ENCODE assay signal across 26 cellular contexts in genomic region chr5:170235881-170236864, GRCh38. TPM values are rescaled to one million over a fixed set of nuclear protein-coding genes. Genes with fewer than 3 reads are reported as not detected.
DNase-seq lines count a peak whose midpoint lies in the region; ATAC-seq and TF ChIP-seq lines count a peak whose summit lies in the region.
"Had no signal": no experiment of that assay in that cellular context is flagged by ENCODE, and none has a peak within 500 bp of the region (broad histone marks: within the 10 kb centered on the region; RNA-seq: fewer than 3 reads in every experiment).

No MANE protein-coding gene starts in this region.

- intact Hi-C loops in CD8-positive, alpha-beta T cell (cut with DNase I, micrococcal nuclease), result no loop called here
- intact Hi-C loops in esophagus muscularis mucosa (cut with DNase I), result no loop called here

- H3K27me3 ChIP-seq in CD8-positive, alpha-beta T cell (ENCODE audit: insufficient read depth, low read length), result no peaks in the 10 kb centered on the region
- H3K27me3 ChIP-seq in esophagus muscularis mucosa, result no peaks in the 10 kb centered on the region
- H3K27me3 ChIP-seq: heart left ventricle, left lung, neural progenitor cell had no signal

- DNase-seq in CD8-positive, alpha-beta T cell, result no peak
- DNase-seq in esophagus muscularis mucosa (ENCODE audit: extremely low spot score) (peak; percentile 68), C1 segment of cervical spinal cord (lab: John Stamatoyannopoulos, UW) (no peak)
- DNase-seq: activated CD4-positive, alpha-beta T cell treated with anti-CD3 and anti-CD28 coated beads for 4 hours; activated effector memory CD4-positive, alpha-beta T cell treated with Interleukin-2 at 50 U/mL for 16 hours; heart left ventricle; left lung; NCI-H1105; NCI-H774; PC-3; SHP77 treated with DMSO at 0.1 percent for 48 hours; stimulated activated CD4-positive, alpha-beta T cell treated with anti-CD3 and anti-CD28 coated beads, Interleukin-1b, Interleukin-23, amount 100 ng/mL, for 48 hours had no signal

- CTCF ChIA-PET in CD8-positive, alpha-beta T cell (lab: Charles Lee), result interaction anchor here (1.3 to 6.3 kb wide), 4 partner anchors 11 to 197 kb away, joined by 3 to 50 read pairs (median 8); no protein-coding TSS in a partner anchor

- no peak overlapping the region for H3K4me3 Mint-ChIP-seq in CD8-positive, alpha-beta T cell
- H3K4me3 Mint-ChIP-seq: neural progenitor cell; stimulated activated memory B cell treated with anti-CD40 and anti-IgM and Interleukin-4, amounts not matched to agents 10 μg/mL and 1 μg/mL and 100 μg/mL, for 72 hours had no signal

- H3K27ac ChIP-seq in CD8-positive, alpha-beta T cell (ENCODE audit: low read depth, low read length), result no peak overlapping the region
- H3K27ac ChIP-seq in esophagus muscularis mucosa (replicated peaks in 1 of 4), result no peak overlapping the region
- H3K27ac ChIP-seq: C4-2B, heart left ventricle, left lung, neural progenitor cell, prostate gland had no signal

- H3K9me3 ChIP-seq in CD8-positive, alpha-beta T cell (ENCODE audit: low read length), result no peaks in the 10 kb centered on the region
- H3K9me3 ChIP-seq in esophagus muscularis mucosa, result no peaks in the 10 kb centered on the region
- H3K9me3 ChIP-seq: heart left ventricle, left lung, prostate gland had no signal

- no peaks in the 10 kb centered on the region for H3K9me3 Mint-ChIP-seq in CD8-positive, alpha-beta T cell
- H3K9me3 Mint-ChIP-seq: neural progenitor cell; stimulated activated memory B cell treated with anti-CD40 and anti-IgM and Interleukin-4, amounts not matched to agents 10 μg/mL and 1 μg/mL and 100 μg/mL, for 72 hours had no signal

- POLR2A ChIA-PET in CD8-positive, alpha-beta T cell (lab: Charles Lee), result interaction anchor here (0.7 to 1.4 kb wide), 3 partner anchors 11 to 71 kb away, joined by 3 to 4 read pairs (median 3); no protein-coding TSS in a partner anchor

- H3K36me3 Mint-ChIP-seq in CD8-positive, alpha-beta T cell, result no peaks in the 10 kb centered on the region
- H3K36me3 Mint-ChIP-seq: neural progenitor cell; stimulated activated memory B cell treated with anti-CD40 and anti-IgM and Interleukin-4, amounts not matched to agents 10 μg/mL and 1 μg/mL and 100 μg/mL, for 72 hours had no signal

- H3K4me1 ChIP-seq in CD8-positive, alpha-beta T cell (ENCODE audit: insufficient read depth, low read length), result no peaks in the 10 kb centered on the region
- peaks cover 7 to 23% (median 12%) of the 10 kb centered on the region in 4 donors for H3K4me1 ChIP-seq in esophagus muscularis mucosa
- H3K4me1 ChIP-seq: heart left ventricle, left lung, prostate gland had no signal

- no peaks in the 10 kb centered on the region for H3K27me3 Mint-ChIP-seq in CD8-positive, alpha-beta T cell (ENCODE audit: low read depth)

- no peak for TF ChIP-seq CTCF in CD8-positive, alpha-beta T cell (IDR thresholded peaks at IDR 0.05)
- no peak for TF ChIP-seq CTCF in esophagus muscularis mucosa (IDR thresholded peaks at IDR 0.05)

- H3K4me3 ChIP-seq in CD8-positive, alpha-beta T cell (ENCODE audit: low read depth, low read length), result no peak overlapping the region
- no peak overlapping the region for H3K4me3 ChIP-seq in esophagus muscularis mucosa
- H3K4me3 ChIP-seq: heart left ventricle, left lung, neural progenitor cell, prostate gland had no signal

- ATAC-seq in CD8-positive, alpha-beta T cell, result no peak
- ATAC-seq in GM19397 (IDR thresholded peaks at IDR 0.05; ENCODE audit: unreplicated experiment) (peak; percentile 57), HG03280 (IDR thresholded peaks at IDR 0.05; ENCODE audit: unreplicated experiment) (peak; percentile 79), HG02588 (IDR thresholded peaks at IDR 0.05; ENCODE audit: unreplicated experiment) (no peak), HG02973 (IDR thresholded peaks at IDR 0.05; ENCODE audit: unreplicated experiment) (no peak), HG02870 (IDR thresholded peaks at IDR 0.05; ENCODE audit: unreplicated experiment) (no peak)
- ATAC-seq: heart left ventricle; left lung; PC-3; stimulated activated memory B cell treated with anti-CD40 and anti-IgM and Interleukin-4, amounts not matched to agents 10 μg/mL and 1 μg/mL and 100 μg/mL, for 72 hours had no signal

- TF ChIP-seq POLR2A in esophagus muscularis mucosa (IDR thresholded peaks at IDR 0.05; ENCODE audit: low read depth), result no peak

- no peak for TF ChIP-seq EP300 in esophagus muscularis mucosa (IDR thresholded peaks at IDR 0.05)

- H3K36me3 ChIP-seq in CD8-positive, alpha-beta T cell (ENCODE audit: insufficient read depth, low read length), result no peaks in the 10 kb centered on the region
- no peaks in the 10 kb centered on the region for H3K36me3 ChIP-seq in esophagus muscularis mucosa
- H3K36me3 ChIP-seq: heart left ventricle, neural progenitor cell, prostate gland had no signal

- peaks cover 14% of the 10 kb centered on the region for H3K4me1 Mint-ChIP-seq in CD8-positive, alpha-beta T cell (ENCODE audit: low read depth)
- H3K4me1 Mint-ChIP-seq: stimulated activated memory B cell treated with anti-CD40 and anti-IgM and Interleukin-4, amounts not matched to agents 10 μg/mL and 1 μg/mL and 100 μg/mL, for 72 hours had no signal

- WGBS in esophagus muscularis mucosa, result 82% methylated on average over 3 of the region's 3 CpGs

- peak overlapping the region; percentile 76 for H3K27ac Mint-ChIP-seq in CD8-positive, alpha-beta T cell
- H3K27ac Mint-ChIP-seq: neural progenitor cell; stimulated activated memory B cell treated with anti-CD40 and anti-IgM and Interleukin-4, amounts not matched to agents 10 μg/mL and 1 μg/mL and 100 μg/mL, for 72 hours had no signal

RNA-seq across cellular contexts. Expression of gene C5orf58, which starts 3.4 kb away (rescaled TPM):
- not detected for total RNA-seq in CD8-positive, alpha-beta T cell
- total RNA-seq in esophagus muscularis mucosa, result 1 to 10 TPM in 1 of 4 donors, not detected in 3; 6.5 TPM
- total RNA-seq: cardiac septum, dermis microvascular lymphatic vessel endothelial cell, endothelial cell of umbilical vein, heart left ventricle, left lung, PC-3, skeletal muscle tissue, temporal lobe had no signal

Comparison
In these comparisons a context has a peak if more than half of its experiments do, and no peak if none do; other contexts are left out.
1. ATAC-seq: peak in GM19397 (single experiment) and HG03280 (single experiment); none in CD8-positive, alpha-beta T cell (single experiment), HG02588 (single experiment), HG02973 (single experiment) and HG02870 (single experiment).